Comparison of ENCODE assay signal across 1 cellular context in genomic region chr22:19407649-19408606, GRCh38.
TF ChIP-seq lines count a peak whose summit lies in the region.

No MANE protein-coding gene starts in this region.

TF ChIP-seq in IMR-90, 13 proteins besides CTCF, POLR2A, EP300 and RAD21:
- TF ChIP-seq ELK1 (IDR thresholded peaks at IDR 0.05; ENCODE audit: borderline replicate concordance, low read depth, low read length) (no peak), SMC3 (IDR thresholded peaks at IDR 0.05; ENCODE audit: low read depth, low read length) (no peak), FOS (IDR thresholded peaks at IDR 0.05; ENCODE audit: low read depth, low read length) (no peak), RFX5 (IDR thresholded peaks at IDR 0.05; ENCODE audit: low read depth, low read length) (no peak), BHLHE40 (IDR thresholded peaks at IDR 0.05; ENCODE audit: low read depth, low read length) (no peak), CHD1 (IDR thresholded peaks at IDR 0.05; ENCODE audit: low read depth, low read length) (no peak), USF2 (IDR thresholded peaks at IDR 0.05; ENCODE audit: low read depth, low read length) (no peak), MXI1 (IDR thresholded peaks at IDR 0.05; ENCODE audit: borderline replicate concordance, low read depth, low read length) (no peak), MAZ (IDR thresholded peaks at IDR 0.05; ENCODE audit: borderline replicate concordance, low read depth, low read length) (no peak), RCOR1 (IDR thresholded peaks at IDR 0.05; ENCODE audit: insufficient replicate concordance, low read length) (no peak), MAFK (IDR thresholded peaks at IDR 0.05; ENCODE audit: low read depth, low read length) (no peak), NFE2L2 (IDR thresholded peaks at IDR 0.05; ENCODE audit: low read depth, low read length) (no peak), CEBPB (IDR thresholded peaks at IDR 0.05; ENCODE audit: low read depth, low read length) (no peak)
